In the genomic region with DNA sequence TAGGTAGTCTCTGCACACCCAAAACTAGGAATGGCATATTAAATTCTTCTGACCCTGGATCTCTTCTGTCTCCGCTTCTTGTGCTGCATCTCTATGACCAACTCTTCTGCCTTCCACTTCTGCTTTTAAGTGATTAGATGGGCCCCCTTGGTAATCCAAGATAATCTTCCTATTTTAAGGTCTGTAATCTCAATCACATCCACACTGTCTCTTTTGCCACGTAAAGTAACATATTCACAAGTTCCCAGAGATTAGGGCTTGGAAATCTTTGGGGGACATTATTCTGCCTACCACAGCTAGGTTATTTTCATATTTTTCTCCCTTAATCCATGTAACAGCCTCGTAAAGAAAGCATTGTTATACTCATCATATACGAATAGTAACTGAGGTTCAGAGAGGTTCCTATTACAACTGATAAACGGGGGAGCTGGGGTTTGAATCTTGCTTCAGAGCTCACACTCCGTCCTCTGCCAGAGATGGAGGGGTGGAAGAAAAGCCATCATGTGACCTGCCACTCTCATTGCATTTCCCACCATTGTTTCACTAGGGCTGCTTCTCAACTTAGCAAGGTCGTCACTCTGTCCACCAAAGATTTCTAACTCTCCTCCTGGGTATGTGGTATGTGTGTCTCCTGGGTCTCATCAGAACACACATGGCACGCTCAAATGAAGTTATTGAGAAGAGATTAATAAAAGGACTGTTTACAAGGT, we compare ENCODE assay signal across 1 cellular context.
TF ChIP-seq lines count a peak whose summit lies in the region.

No MANE protein-coding gene starts in this region.

TF ChIP-seq in H1, 55 proteins besides CTCF, POLR2A, EP300 and RAD21:
- TF ChIP-seq, protein P1, sequence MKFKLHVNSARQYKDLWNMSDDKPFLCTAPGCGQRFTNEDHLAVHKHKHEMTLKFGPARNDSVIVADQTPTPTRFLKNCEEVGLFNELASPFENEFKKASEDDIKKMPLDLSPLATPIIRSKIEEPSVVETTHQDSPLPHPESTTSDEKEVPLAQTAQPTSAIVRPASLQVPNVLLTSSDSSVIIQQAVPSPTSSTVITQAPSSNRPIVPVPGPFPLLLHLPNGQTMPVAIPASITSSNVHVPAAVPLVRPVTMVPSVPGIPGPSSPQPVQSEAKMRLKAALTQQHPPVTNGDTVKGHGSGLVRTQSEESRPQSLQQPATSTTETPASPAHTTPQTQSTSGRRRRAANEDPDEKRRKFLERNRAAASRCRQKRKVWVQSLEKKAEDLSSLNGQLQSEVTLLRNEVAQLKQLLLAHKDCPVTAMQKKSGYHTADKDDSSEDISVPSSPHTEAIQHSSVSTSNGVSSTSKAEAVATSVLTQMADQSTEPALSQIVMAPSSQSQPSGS (IDR thresholded peaks at IDR 0.05; ENCODE audit: low read length): no peak
- TF ChIP-seq BRCA1 (IDR thresholded peaks at IDR 0.05; ENCODE audit: low read depth, low read length): no peak
- no peak for TF ChIP-seq TAF1 (IDR thresholded peaks at IDR 0.05; ENCODE audit: low read depth, low read length)
- TF ChIP-seq SUZ12 (IDR thresholded peaks at IDR 0.05; ENCODE audit: low read length): no peak
- no peak for TF ChIP-seq JUN (IDR thresholded peaks at IDR 0.05; ENCODE audit: low read depth, low read length)
- TF ChIP-seq EZH2 (IDR thresholded peaks at IDR 0.05; ENCODE audit: low read depth, low read length, severe bottlenecking): no peak
- TF ChIP-seq NRF1 (IDR thresholded peaks at IDR 0.05; ENCODE audit: low read depth, low read length): no peak
- no peak for TF ChIP-seq CREB1 (IDR thresholded peaks at IDR 0.05)
- TF ChIP-seq GABPA (IDR thresholded peaks at IDR 0.05; ENCODE audit: borderline replicate concordance, insufficient read depth, low read length): no peak
- no peak for TF ChIP-seq HDAC2 (IDR thresholded peaks at IDR 0.05; ENCODE audit: borderline replicate concordance in 1 of 2, low read depth in 2 of 2, low read length in 2 of 2)
- no peak for TF ChIP-seq ZNF274 (IDR thresholded peaks at IDR 0.05; ENCODE audit: borderline replicate concordance, extremely low read depth, low read length)
- no peak for TF ChIP-seq SP4 (IDR thresholded peaks at IDR 0.05; ENCODE audit: low read length)
- no peak for TF ChIP-seq TCF12 (IDR thresholded peaks at IDR 0.05; ENCODE audit: low read depth, low read length)
- TF ChIP-seq ASH2L (IDR thresholded peaks at IDR 0.05; ENCODE audit: low read length): no peak
- no peak for TF ChIP-seq BACH1 (IDR thresholded peaks at IDR 0.05; ENCODE audit: low read length)
- no peak for TF ChIP-seq KDM4A (IDR thresholded peaks at IDR 0.05; ENCODE audit: low read depth, low read length, severe bottlenecking)
- no peak for TF ChIP-seq SRF (IDR thresholded peaks at IDR 0.05; ENCODE audit: low read depth, low read length)
- TF ChIP-seq RFX5 (IDR thresholded peaks at IDR 0.05; ENCODE audit: borderline replicate concordance, low read depth, low read length): no peak
- TF ChIP-seq POLR2AphosphoS5 (IDR thresholded peaks at IDR 0.05; ENCODE audit: low read depth, low read length): no peak
- TF ChIP-seq POU5F1 (IDR thresholded peaks at IDR 0.05; ENCODE audit: low read depth, low read length): no peak
